19 cellular contexts compared by ENCODE assay signal in the genomic region with DNA sequence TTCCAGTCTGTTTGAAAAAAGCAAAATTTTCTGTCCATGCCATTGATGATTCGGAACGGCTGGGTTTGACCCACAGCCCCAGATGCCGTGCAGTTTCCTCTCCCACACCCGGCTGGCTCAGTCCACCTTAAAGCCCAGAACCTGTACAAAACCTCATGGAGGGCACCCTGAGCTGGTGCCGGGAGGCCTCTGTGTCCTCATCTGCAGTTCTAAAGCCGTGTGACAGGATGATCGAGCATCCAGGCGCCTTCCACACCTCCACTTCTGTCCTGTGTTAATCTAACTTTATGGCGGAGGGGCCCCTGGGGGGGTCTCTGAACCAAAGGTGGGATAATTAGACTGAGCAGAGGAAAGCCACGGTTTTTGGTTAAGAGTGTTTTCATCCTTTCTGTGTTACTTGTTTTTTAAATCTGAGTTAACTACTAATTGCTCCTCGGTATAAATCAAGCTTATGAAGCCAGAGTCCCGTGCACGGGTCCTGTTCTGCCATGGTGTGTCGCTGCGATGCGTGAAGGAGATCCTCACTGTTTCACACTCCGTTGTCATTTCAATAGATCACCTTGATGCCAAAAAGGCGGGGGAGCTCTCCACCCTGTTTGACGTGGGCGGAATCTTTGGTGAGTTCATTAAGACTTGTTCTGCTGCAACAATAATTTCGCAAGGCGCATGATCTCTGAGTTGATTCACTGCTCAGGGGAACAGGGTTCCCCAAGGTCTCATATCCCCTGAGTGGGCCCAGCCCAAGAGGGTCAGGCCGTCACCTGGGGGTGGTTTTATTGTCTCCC. TPM values are rescaled to one million over a fixed set of nuclear protein-coding genes. Genes with fewer than 3 reads are reported as not detected.
A peak's percentile ranks its signal among the peaks of the same experiment; 100 is the strongest.
DNase-seq lines count a peak whose midpoint lies in the region; ATAC-seq and TF ChIP-seq lines count a peak whose summit lies in the region.
"Had no signal": no experiment of that assay in that cellular context is flagged by ENCODE, and none has a peak within 500 bp of the region (broad histone marks: within the 10 kb centered on the region; RNA-seq: fewer than 3 reads in every experiment).

No MANE protein-coding gene starts in this region.

- POLR2A ChIA-PET in activated CD4-positive, alpha-beta memory T cell treated with anti-CD3 and anti-CD28 coated beads, Interleukin-2, amount 10 ng/mL, durations not matched to agents 7 days and 5 days (lab: Charles Lee) = no interaction called here

- H3K9me3 ChIP-seq in body of pancreas = no peaks in the 10 kb centered on the region
- H3K9me3 ChIP-seq: BE2C had no signal

- TF ChIP-seq POLR2A in body of pancreas (IDR thresholded peaks at IDR 0.05) = no peak

- no peaks in the 10 kb centered on the region for H3K9me3 Mint-ChIP-seq in stimulated activated memory B cell treated with anti-CD40 and anti-IgM and Interleukin-4, amounts not matched to agents 10 μg/mL and 1 μg/mL and 100 μg/mL, for 72 hours
- no peaks in the 10 kb centered on the region for H3K9me3 Mint-ChIP-seq in endothelial cell (ENCODE audit: unreplicated experiment)
- H3K9me3 Mint-ChIP-seq in activated CD4-positive, alpha-beta memory T cell treated with anti-CD3 and anti-CD28 coated beads, Interleukin-2, amount 10 ng/mL, durations not matched to agents 7 days and 5 days = no peaks in the 10 kb centered on the region
- H3K9me3 Mint-ChIP-seq: naive thymus-derived CD4-positive, alpha-beta T cell; type B pancreatic cell had no signal

- H3K36me3 ChIP-seq in body of pancreas (replicated peaks in 1 of 2; ENCODE audit: insufficient read depth in 1 of 2, low read depth in 2 of 2) = peaks cover 0 to 10% of the 10 kb centered on the region in 2 donors
- H3K36me3 ChIP-seq: BE2C, cardiac muscle cell had no signal

- peaks cover 33% of the 10 kb centered on the region for H3K4me1 Mint-ChIP-seq in stimulated activated memory B cell treated with anti-CD40 and anti-IgM and Interleukin-4, amounts not matched to agents 10 μg/mL and 1 μg/mL and 100 μg/mL, for 72 hours
- peaks cover 7% of the 10 kb centered on the region for H3K4me1 Mint-ChIP-seq in endothelial cell (ENCODE audit: unreplicated experiment)
- H3K4me1 Mint-ChIP-seq in activated CD4-positive, alpha-beta memory T cell treated with anti-CD3 and anti-CD28 coated beads, Interleukin-2, amount 10 ng/mL, durations not matched to agents 7 days and 5 days = no peaks in the 10 kb centered on the region

- H3K27me3 Mint-ChIP-seq in stimulated activated memory B cell treated with anti-CD40 and anti-IgM and Interleukin-4, amounts not matched to agents 10 μg/mL and 1 μg/mL and 100 μg/mL, for 72 hours = no peaks in the 10 kb centered on the region
- H3K27me3 Mint-ChIP-seq in endothelial cell (ENCODE audit: unreplicated experiment) = peaks cover 9% of the 10 kb centered on the region
- H3K27me3 Mint-ChIP-seq in activated CD4-positive, alpha-beta memory T cell treated with anti-CD3 and anti-CD28 coated beads, Interleukin-2, amount 10 ng/mL, durations not matched to agents 7 days and 5 days = no peaks in the 10 kb centered on the region
- H3K27me3 Mint-ChIP-seq: naive thymus-derived CD4-positive, alpha-beta T cell; T-helper 17 cell; type B pancreatic cell had no signal

- H3K4me1 ChIP-seq in body of pancreas = no peaks in the 10 kb centered on the region

- H3K4me3 ChIP-seq in body of pancreas = no peak overlapping the region
- H3K4me3 ChIP-seq: cardiac muscle cell had no signal

- no peaks in the 10 kb centered on the region for H3K27me3 ChIP-seq in body of pancreas
- H3K27me3 ChIP-seq: BE2C, cardiac muscle cell had no signal

- peaks cover 72% of the 10 kb centered on the region for H3K36me3 Mint-ChIP-seq in stimulated activated memory B cell treated with anti-CD40 and anti-IgM and Interleukin-4, amounts not matched to agents 10 μg/mL and 1 μg/mL and 100 μg/mL, for 72 hours
- H3K36me3 Mint-ChIP-seq in endothelial cell (ENCODE audit: low read depth, unreplicated experiment) = peaks cover 25% of the 10 kb centered on the region
- H3K36me3 Mint-ChIP-seq in activated CD4-positive, alpha-beta memory T cell treated with anti-CD3 and anti-CD28 coated beads, Interleukin-2, amount 10 ng/mL, durations not matched to agents 7 days and 5 days (ENCODE audit: low read depth) = peaks cover 2% of the 10 kb centered on the region

- no peak for ATAC-seq in body of pancreas
- ATAC-seq in stimulated activated memory B cell treated with anti-CD40 and anti-IgM and Interleukin-4, amounts not matched to agents 10 μg/mL and 1 μg/mL and 100 μg/mL, for 72 hours = no peak
- ATAC-seq: naive thymus-derived CD4-positive, alpha-beta T cell; T-helper 17 cell had no signal

- intact Hi-C loops in body of pancreas (cut with DNase I) = no loop called here

- H3K4me3 Mint-ChIP-seq in stimulated activated memory B cell treated with anti-CD40 and anti-IgM and Interleukin-4, amounts not matched to agents 10 μg/mL and 1 μg/mL and 100 μg/mL, for 72 hours = no peak overlapping the region
- no peak overlapping the region for H3K4me3 Mint-ChIP-seq in endothelial cell (ENCODE audit: unreplicated experiment)
- no peak overlapping the region for H3K4me3 Mint-ChIP-seq in activated CD4-positive, alpha-beta memory T cell treated with anti-CD3 and anti-CD28 coated beads, Interleukin-2, amount 10 ng/mL, durations not matched to agents 7 days and 5 days
- H3K4me3 Mint-ChIP-seq: naive thymus-derived CD4-positive, alpha-beta T cell; T-helper 17 cell; type B pancreatic cell had no signal

- CTCF ChIA-PET in activated CD4-positive, alpha-beta memory T cell treated with anti-CD3 and anti-CD28 coated beads, Interleukin-2, amount 10 ng/mL, durations not matched to agents 7 days and 5 days (lab: Charles Lee) = no interaction called here

- H3K27ac Mint-ChIP-seq in stimulated activated memory B cell treated with anti-CD40 and anti-IgM and Interleukin-4, amounts not matched to agents 10 μg/mL and 1 μg/mL and 100 μg/mL, for 72 hours = peak overlapping the region; percentile 57
- no peak overlapping the region for H3K27ac Mint-ChIP-seq in endothelial cell (ENCODE audit: unreplicated experiment)
- H3K27ac Mint-ChIP-seq in activated CD4-positive, alpha-beta memory T cell treated with anti-CD3 and anti-CD28 coated beads, Interleukin-2, amount 10 ng/mL, durations not matched to agents 7 days and 5 days = no peak overlapping the region
- H3K27ac Mint-ChIP-seq: T-helper 17 cell had no signal

- TF ChIP-seq CTCF in body of pancreas (IDR thresholded peaks at IDR 0.05) (no peak), endothelial cell (IDR thresholded peaks at IDR 0.05; ENCODE audit: unreplicated experiment) (no peak)

- H3K27ac ChIP-seq in body of pancreas = no peak overlapping the region
- H3K27ac ChIP-seq: cardiac muscle cell had no signal

- 83% methylated on average over 17 to 23 of the region's 23 CpGs for WGBS in body of pancreas, 2 donors

- DNase-seq in activated CD8-positive, alpha-beta memory T cell treated with anti-CD3 and anti-CD28 coated beads for 24 hours = peak; percentile 26
- DNase-seq in activated CD8-positive, alpha-beta memory T cell treated with anti-CD3 and anti-CD28 coated beads, Interleukin-2, amount 50 U/mL, for 4 hours = no peak
- DNase-seq in body of pancreas = peak in 3 of 4 donors; percentile 1 to 10 (median 7)
- peak; percentile 88 for DNase-seq in left kidney (ENCODE audit: low read depth, low spot score)
- DNase-seq in endothelial cell (ENCODE audit: low spot score) = no peak
- DNase-seq in activated CD4-positive, alpha-beta memory T cell treated with anti-CD3 and anti-CD28 coated beads, Interleukin-2, amount 10 ng/mL, durations not matched to agents 7 days and 5 days = no peak
- no peak for DNase-seq in central memory CD4-positive, alpha-beta T cell
- DNase-seq: 8988T; BE2C; effector memory CD4-positive, alpha-beta T cell; GF-D8; naive thymus-derived CD4-positive, alpha-beta T cell; NCI-H187 treated with DMSO at 0.1 percent for 48 hours; NCI-H510A; Right ventricle myocardium superior; T-helper 17 cell had no signal

RNA-seq across cellular contexts. Expression of a gene that starts 49.8 kb away (rescaled TPM):
- total RNA-seq in body of pancreas (10 to 100 TPM in 1 of 2 donors, 1 to 10 TPM in 1; 6.3 to 16.3 TPM), endothelial cell (ENCODE audit: unreplicated experiment) (12.3 TPM)
- 10 to 100 TPM; 12.7 to 13.3 TPM for total RNA-seq in activated CD4-positive, alpha-beta memory T cell treated with anti-CD3 and anti-CD28 coated beads, Interleukin-2, amount 10 ng/mL, durations not matched to agents 7 days and 5 days

Comparison
In these comparisons a context has a peak if more than half of its experiments do, and no peak if none do; other contexts are left out.
1. DNase-seq: peak in activated CD8-positive, alpha-beta memory T cell treated with anti-CD3 and anti-CD28 coated beads for 24 hours (single experiment), body of pancreas (3 of 4) and left kidney (single experiment); none in activated CD8-positive, alpha-beta memory T cell treated with anti-CD3 and anti-CD28 coated beads, Interleukin-2, amount 50 U/mL, for 4 hours (single experiment), endothelial cell (single experiment), activated CD4-positive, alpha-beta memory T cell treated with anti-CD3 and anti-CD28 coated beads, Interleukin-2, amount 10 ng/mL, durations not matched to agents 7 days and 5 days (single experiment) and central memory CD4-positive, alpha-beta T cell (single experiment).